8 cellular contexts compared by ENCODE assay signal in the genomic region with DNA sequence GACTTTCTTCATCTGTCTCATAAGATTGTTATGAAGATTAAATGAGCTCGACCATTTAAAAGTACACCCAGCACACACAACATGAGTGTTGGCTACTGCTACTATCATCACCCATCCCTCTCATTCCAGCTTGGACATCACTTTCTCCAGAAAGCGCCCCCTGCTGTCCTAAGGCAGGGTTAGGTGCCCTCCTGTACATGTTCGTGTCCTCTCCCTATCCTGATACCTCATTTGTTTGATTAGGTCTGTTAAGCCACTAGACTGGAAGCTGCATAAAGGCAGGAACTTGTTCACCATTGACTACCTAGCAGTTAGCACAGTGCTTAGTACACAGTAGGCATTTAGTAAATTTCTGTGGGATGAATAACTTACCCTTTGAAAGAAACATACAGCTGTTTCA.
DNase-seq lines count a peak whose midpoint lies in the region; ATAC-seq and TF ChIP-seq lines count a peak whose summit lies in the region.

No MANE protein-coding gene starts in this region.

- peaks cover 10% of the 10 kb centered on the region for H3K27me3 Mint-ChIP-seq in activated naive CD8-positive, alpha-beta T cell treated with anti-CD3 and anti-CD28 coated beads, Interleukin-2, amount 50 U/mL, for 24 hours
- peaks cover 9% of the 10 kb centered on the region for H3K27me3 Mint-ChIP-seq in nephron progenitor cell (ENCODE audit: low read depth, poor library complexity)

- peaks cover 11% of the 10 kb centered on the region for H3K4me1 Mint-ChIP-seq in activated naive CD8-positive, alpha-beta T cell treated with anti-CD3 and anti-CD28 coated beads, Interleukin-2, amount 50 U/mL, for 24 hours
- peaks cover 13% of the 10 kb centered on the region for H3K4me1 Mint-ChIP-seq in nephron progenitor cell

- H3K9me3 Mint-ChIP-seq in activated naive CD8-positive, alpha-beta T cell treated with anti-CD3 and anti-CD28 coated beads, Interleukin-2, amount 50 U/mL, for 24 hours = no peaks in the 10 kb centered on the region
- H3K9me3 Mint-ChIP-seq in nephron progenitor cell = peaks cover 6% of the 10 kb centered on the region

- no peak for ATAC-seq in activated naive CD8-positive, alpha-beta T cell treated with anti-CD3 and anti-CD28 coated beads, Interleukin-2, amount 50 U/mL, for 24 hours
- ATAC-seq in GM21526 (IDR thresholded peaks at IDR 0.05; ENCODE audit: low FRiP score, unreplicated experiment) (no peak), HG02571 (IDR thresholded peaks at IDR 0.05; ENCODE audit: unreplicated experiment) (no peak)

- no peak overlapping the region for H3K27ac Mint-ChIP-seq in activated naive CD8-positive, alpha-beta T cell treated with anti-CD3 and anti-CD28 coated beads, Interleukin-2, amount 50 U/mL, for 24 hours
- no peak overlapping the region for H3K27ac Mint-ChIP-seq in nephron progenitor cell

- no peak overlapping the region for H3K4me3 Mint-ChIP-seq in activated naive CD8-positive, alpha-beta T cell treated with anti-CD3 and anti-CD28 coated beads, Interleukin-2, amount 50 U/mL, for 24 hours
- no peak overlapping the region for H3K4me3 Mint-ChIP-seq in nephron progenitor cell

- DNase-seq in D341Med (ENCODE audit: low spot score) = peak; percentile 46
- peak; percentile 9 for DNase-seq in LHCN-M2 (ENCODE audit: low read depth)
- DNase-seq in activated naive CD8-positive, alpha-beta T cell treated with anti-CD3 and anti-CD28 coated beads, Interleukin-2, amount 50 U/mL, for 24 hours = peak; percentile 52
- peak; percentile 15 for DNase-seq in nephron progenitor cell
- no peak for DNase-seq in cerebellum (ENCODE audit: low spot score)
- no peak for DNase-seq in DMS114 treated with DMSO at 0.1 percent for 48 hours (lab: John Stamatoyannopoulos, UW; ENCODE audit: unreplicated experiment)

- TF ChIP-seq CTCF in nephron progenitor cell (IDR thresholded peaks at IDR 0.05) = peak; percentile 12

- no peaks in the 10 kb centered on the region for H3K36me3 Mint-ChIP-seq in activated naive CD8-positive, alpha-beta T cell treated with anti-CD3 and anti-CD28 coated beads, Interleukin-2, amount 50 U/mL, for 24 hours (ENCODE audit: low read depth)
- no peaks in the 10 kb centered on the region for H3K36me3 Mint-ChIP-seq in nephron progenitor cell (ENCODE audit: low read depth)

Comparison
In these comparisons a context has a peak if more than half of its experiments do, and no peak if none do; other contexts are left out.
1. DNase-seq: peak in D341Med (single experiment), LHCN-M2 (single experiment), activated naive CD8-positive, alpha-beta T cell treated with anti-CD3 and anti-CD28 coated beads, Interleukin-2, amount 50 U/mL, for 24 hours (single experiment) and nephron progenitor cell (single experiment); none in cerebellum (single experiment) and DMS114 treated with DMSO at 0.1 percent for 48 hours (single experiment).